Comparison of ENCODE assay signal across 17 cellular contexts in genomic region chr19:20968092-20968491, GRCh38.
"Had no signal": no experiment of that assay in that cellular context is flagged by ENCODE, and none has a peak within 500 bp of the region (broad histone marks: within the 10 kb centered on the region; RNA-seq: fewer than 3 reads in every experiment).

No MANE protein-coding gene starts in this region.

- DNase-seq: activated CD4-positive, alpha-beta T cell treated with anti-CD3 and anti-CD28 coated beads, Interleukin-2, amount 10 ng/mL, durations not matched to agents 24 days and 14 days; activated CD4-positive, CD25-positive, alpha-beta regulatory T cell; activated CD8-positive, alpha-beta memory T cell treated with anti-CD3 and anti-CD28 coated beads for 24 hours; activated gamma-delta T cell treated with Interleukin-2 at 50 U/mL for 16 hours; dermis blood vessel endothelial cell; effector CD4-positive, alpha-beta T cell; gastrocnemius medialis; glutamatergic neuron; left ventricle myocardium inferior; occipital lobe; stimulated activated CD4-positive, alpha-beta T cell treated with anti-CD3 and anti-CD28 coated beads, Interleukin-2, amount 100 ng/mL, for 24 hours; stomach; T-cell; thyroid gland; upper lobe of right lung had no signal

- H3K9me3 Mint-ChIP-seq: activated naive CD4-positive, alpha-beta T cell treated with anti-CD3 and anti-CD28 coated beads, Interleukin-2, amount 50 U/mL, for 24 hours; central memory CD8-positive, alpha-beta T cell had no signal

- ATAC-seq: gastrocnemius medialis, T-cell, upper lobe of right lung had no signal

- H3K36me3 Mint-ChIP-seq: T-cell had no signal

- H3K27ac Mint-ChIP-seq: activated CD4-positive, alpha-beta T cell treated with anti-CD3 and anti-CD28 coated beads, Interleukin-2, amount 10 ng/mL, durations not matched to agents 24 days and 14 days; activated naive CD4-positive, alpha-beta T cell treated with anti-CD3 and anti-CD28 coated beads, Interleukin-2, amount 50 U/mL, for 24 hours; T-cell had no signal

- H3K4me1 Mint-ChIP-seq: activated CD4-positive, alpha-beta T cell treated with anti-CD3 and anti-CD28 coated beads, Interleukin-2, amount 10 ng/mL, durations not matched to agents 24 days and 14 days; activated naive CD4-positive, alpha-beta T cell treated with anti-CD3 and anti-CD28 coated beads, Interleukin-2, amount 50 U/mL, for 24 hours; central memory CD8-positive, alpha-beta T cell; T-cell had no signal

- H3K27me3 Mint-ChIP-seq: activated CD4-positive, alpha-beta T cell treated with anti-CD3 and anti-CD28 coated beads, Interleukin-2, amount 10 ng/mL, durations not matched to agents 24 days and 14 days; activated naive CD4-positive, alpha-beta T cell treated with anti-CD3 and anti-CD28 coated beads, Interleukin-2, amount 50 U/mL, for 24 hours; central memory CD8-positive, alpha-beta T cell; T-cell had no signal

- H3K4me3 Mint-ChIP-seq: activated CD4-positive, alpha-beta T cell treated with anti-CD3 and anti-CD28 coated beads, Interleukin-2, amount 10 ng/mL, durations not matched to agents 24 days and 14 days; activated naive CD4-positive, alpha-beta T cell treated with anti-CD3 and anti-CD28 coated beads, Interleukin-2, amount 50 U/mL, for 24 hours; central memory CD8-positive, alpha-beta T cell; T-cell had no signal
